ENCODE assay signal across 8 cellular contexts in genomic region chr9:89179920-89180667, GRCh38. TPM values are rescaled to one million over a fixed set of nuclear protein-coding genes. Genes with fewer than 3 reads are reported as not detected.
DNase-seq lines count a peak whose midpoint lies in the region; ATAC-seq and TF ChIP-seq lines count a peak whose summit lies in the region.

No MANE protein-coding gene starts in this region.

- no peak overlapping the region for H3K27ac Mint-ChIP-seq in CD4-positive, alpha-beta T cell
- H3K27ac Mint-ChIP-seq in stimulated activated naive B cell treated with anti-CD40 and anti-IgM and Interleukin-4, amounts not matched to agents 10 μg/mL and 1 μg/mL and 100 μg/mL, for 72 hours = peak overlapping the region; percentile 80

- TF ChIP-seq CTCF in CD4-positive, alpha-beta T cell (IDR thresholded peaks at IDR 0.05) = no peak
- no peak for TF ChIP-seq CTCF in fibroblast of mammary gland (conservative IDR thresholded peaks at IDR 0.05; ENCODE audit: control insufficient read depth, insufficient read depth, low read depth, low read length)

- H3K27me3 ChIP-seq in CD4-positive, alpha-beta T cell (ENCODE audit: control insufficient read depth, insufficient read depth, low read length) = peaks cover 51% of the 10 kb centered on the region

- no peaks in the 10 kb centered on the region for H3K36me3 Mint-ChIP-seq in CD4-positive, alpha-beta T cell (ENCODE audit: low read depth)
- peaks cover 2% of the 10 kb centered on the region for H3K36me3 Mint-ChIP-seq in activated T-cell treated with anti-CD3 and anti-CD28 coated beads, Interleukin-2, amount 50 U/mL, for 4 hours (ENCODE audit: insufficient read depth)
- peaks cover 0 to 9% of the 10 kb centered on the region in 2 donors for H3K36me3 Mint-ChIP-seq in stimulated activated naive B cell treated with anti-CD40 and anti-IgM and Interleukin-4, amounts not matched to agents 10 μg/mL and 1 μg/mL and 100 μg/mL, for 72 hours

- peak overlapping the region; percentile 47 for H3K4me3 ChIP-seq in fibroblast of mammary gland (ENCODE audit: control insufficient read depth, low read depth, low read length)

- H3K4me1 Mint-ChIP-seq in CD4-positive, alpha-beta T cell (ENCODE audit: low read depth) = peaks cover 13% of the 10 kb centered on the region
- peaks cover 16% of the 10 kb centered on the region for H3K4me1 Mint-ChIP-seq in activated T-cell treated with anti-CD3 and anti-CD28 coated beads, Interleukin-2, amount 50 U/mL, for 4 hours (ENCODE audit: low read depth)
- H3K4me1 Mint-ChIP-seq in stimulated activated naive B cell treated with anti-CD40 and anti-IgM and Interleukin-4, amounts not matched to agents 10 μg/mL and 1 μg/mL and 100 μg/mL, for 72 hours = peaks cover 13 to 20% of the 10 kb centered on the region in 2 donors

- intact Hi-C loops in CD4-positive, alpha-beta T cell (cut with DNase I, micrococcal nuclease) = no loop called here

- CTCF ChIA-PET in CD4-positive, alpha-beta T cell (lab: Charles Lee) = no interaction called here

- H3K27ac ChIP-seq in CD4-positive, alpha-beta T cell (ENCODE audit: low read depth, low read length) = no peak overlapping the region

- POLR2A ChIA-PET in CD4-positive, alpha-beta T cell (lab: Charles Lee) = interaction anchor here (0.6 kb wide), 1 partner anchor 9 kb away, joined by 3 read pairs; no protein-coding TSS in a partner anchor

- DNase-seq in CD4-positive, alpha-beta T cell = peak in 2 of 10 experiments; percentile 3 to 5
- DNase-seq in HK-2 (ENCODE audit: unreplicated experiment) (peak; percentile 89), NCI-H774 (lab: John Stamatoyannopoulos, UW) (peak; percentile 89), fibroblast of mammary gland (ENCODE audit: low read depth) (peak; percentile 96), mucosa of gallbladder (ENCODE audit: low spot score) (peak; percentile 92)
- no peak for DNase-seq in activated T-cell treated with anti-CD3 and anti-CD28 coated beads, Interleukin-2, amount 50 U/mL, for 4 hours
- peak; percentile 36 for DNase-seq in stimulated activated naive B cell treated with anti-CD40 and anti-IgM and Interleukin-4, amounts not matched to agents 10 μg/mL and 1 μg/mL and 100 μg/mL, for 72 hours

- peaks cover 62% of the 10 kb centered on the region for H3K27me3 Mint-ChIP-seq in CD4-positive, alpha-beta T cell
- H3K27me3 Mint-ChIP-seq in activated T-cell treated with anti-CD3 and anti-CD28 coated beads, Interleukin-2, amount 50 U/mL, for 4 hours (ENCODE audit: low read depth) = peaks cover 59% of the 10 kb centered on the region
- H3K27me3 Mint-ChIP-seq in stimulated activated naive B cell treated with anti-CD40 and anti-IgM and Interleukin-4, amounts not matched to agents 10 μg/mL and 1 μg/mL and 100 μg/mL, for 72 hours = peaks cover 52 to 79% of the 10 kb centered on the region in 2 donors

- no peaks in the 10 kb centered on the region for H3K9me3 Mint-ChIP-seq in CD4-positive, alpha-beta T cell
- no peaks in the 10 kb centered on the region for H3K9me3 Mint-ChIP-seq in activated T-cell treated with anti-CD3 and anti-CD28 coated beads, Interleukin-2, amount 50 U/mL, for 4 hours
- no peaks in the 10 kb centered on the region for H3K9me3 Mint-ChIP-seq in stimulated activated naive B cell treated with anti-CD40 and anti-IgM and Interleukin-4, amounts not matched to agents 10 μg/mL and 1 μg/mL and 100 μg/mL, for 72 hours

- no peak for ATAC-seq in CD4-positive, alpha-beta T cell (ENCODE audit: poor library complexity)
- peak; percentile 79 to 81 for ATAC-seq in activated T-cell treated with anti-CD3 and anti-CD28 coated beads, Interleukin-2, amount 50 U/mL, for 4 hours
- peak; percentile 89 to 90 for ATAC-seq in stimulated activated naive B cell treated with anti-CD40 and anti-IgM and Interleukin-4, amounts not matched to agents 10 μg/mL and 1 μg/mL and 100 μg/mL, for 72 hours (replicated peaks)
- ATAC-seq in GM21576 (IDR thresholded peaks at IDR 0.05; ENCODE audit: unreplicated experiment) = no peak

- peak overlapping the region; percentile 60 for H3K4me3 Mint-ChIP-seq in CD4-positive, alpha-beta T cell
- peak overlapping the region; percentile 52 for H3K4me3 Mint-ChIP-seq in activated T-cell treated with anti-CD3 and anti-CD28 coated beads, Interleukin-2, amount 50 U/mL, for 4 hours
- peak overlapping the region; percentile 62 to 75 for H3K4me3 Mint-ChIP-seq in stimulated activated naive B cell treated with anti-CD40 and anti-IgM and Interleukin-4, amounts not matched to agents 10 μg/mL and 1 μg/mL and 100 μg/mL, for 72 hours

- H3K9me3 ChIP-seq in CD4-positive, alpha-beta T cell (ENCODE audit: control insufficient read depth, low read length) = no peaks in the 10 kb centered on the region

RNA-seq across cellular contexts. Expression of gene SHC3, which starts 1.5 kb away (rescaled TPM):
- total RNA-seq in CD4-positive, alpha-beta T cell = not detected
- total RNA-seq in activated T-cell treated with anti-CD3 and anti-CD28 coated beads, Interleukin-2, amount 50 U/mL, for 4 hours = under 1 TPM; 0.03 TPM
- 1.7 TPM for total RNA-seq in mucosa of gallbladder

Comparison
In these comparisons a context has a peak if more than half of its experiments do, and no peak if none do; other contexts are left out.
1. ATAC-seq: peak in activated T-cell treated with anti-CD3 and anti-CD28 coated beads, Interleukin-2, amount 50 U/mL, for 4 hours (2 of 2) and stimulated activated naive B cell treated with anti-CD40 and anti-IgM and Interleukin-4, amounts not matched to agents 10 μg/mL and 1 μg/mL and 100 μg/mL, for 72 hours (2 of 2); none in CD4-positive, alpha-beta T cell (single experiment) and GM21576 (single experiment).
2. Peak in every context shown above with its lines, with median percentiles within 50 percentile points of each other: H3K4me3 Mint-ChIP-seq.